Comparison of ENCODE assay signal across 8 cellular contexts in the genomic region with DNA sequence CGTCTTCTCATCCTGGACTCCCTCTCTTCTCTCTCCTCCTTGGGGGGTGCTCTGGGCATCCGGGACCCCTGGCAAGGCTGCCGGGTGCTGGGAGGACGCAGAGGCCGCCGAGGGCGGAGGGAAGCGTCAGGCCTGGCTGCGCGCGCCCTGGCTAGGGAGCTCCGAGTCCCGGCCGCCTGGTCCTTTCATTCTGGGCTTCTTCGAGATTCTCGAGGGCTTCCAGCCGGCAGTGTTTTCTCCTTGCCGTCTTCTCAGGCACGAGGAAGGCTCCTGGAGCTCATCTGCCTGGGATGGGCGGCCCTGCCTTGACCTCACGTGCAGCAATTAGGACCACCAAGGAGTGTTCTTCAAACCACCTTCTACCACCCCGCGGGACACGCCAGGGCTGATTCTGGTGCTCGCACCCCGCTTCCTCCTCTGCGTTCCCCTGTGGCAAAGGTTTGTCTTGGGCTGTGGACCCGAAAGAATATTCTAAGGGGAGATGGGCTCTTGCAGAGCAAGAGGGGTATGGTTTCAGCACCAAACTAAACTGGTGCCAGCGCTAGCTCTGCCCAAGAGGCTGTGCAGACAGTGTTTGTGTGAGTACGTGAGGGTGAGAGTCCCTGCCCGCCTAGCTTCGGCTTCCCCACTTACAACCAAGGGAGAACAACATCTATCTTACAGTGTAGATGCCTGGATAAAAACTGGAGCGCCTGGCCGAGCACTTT. TPM values are rescaled to one million over a fixed set of nuclear protein-coding genes. Genes with fewer than 3 reads are reported as not detected.
DNase-seq lines count a peak whose midpoint lies in the region; ATAC-seq and TF ChIP-seq lines count a peak whose summit lies in the region.

No MANE protein-coding gene starts in this region.

- no peaks in the 10 kb centered on the region for H3K9me3 ChIP-seq in CD8-positive, alpha-beta T cell (ENCODE audit: low read length)
- H3K9me3 ChIP-seq in psoas muscle: no peaks in the 10 kb centered on the region

- peak overlapping the region; percentile 81 for H3K4me3 Mint-ChIP-seq in CD8-positive, alpha-beta T cell

- peak in 1 of 7 experiments; percentile 16 for DNase-seq in CD8-positive, alpha-beta T cell
- DNase-seq in HEK293T (ENCODE audit: extremely low spot score) (peak; percentile 27), Right ventricle myocardium superior (peak; percentile 49), psoas muscle (peak; percentile 22 to 27), superior temporal gyrus (ENCODE audit: extremely low spot score) (no peak), kidney glomerular epithelial cell (lab: John Stamatoyannopoulos, UW) (no peak)
- DNase-seq in stimulated activated CD4-positive, alpha-beta T cell treated with anti-CD3 and anti-CD28 coated beads, Interleukin-1b, Interleukin-23, amount 100 ng/mL, for 48 hours: no peak

- H3K27ac ChIP-seq in CD8-positive, alpha-beta T cell (ENCODE audit: low read depth, low read length): peak overlapping the region; percentile 33
- no peak overlapping the region for H3K27ac ChIP-seq in psoas muscle

- H3K27me3 ChIP-seq in CD8-positive, alpha-beta T cell (ENCODE audit: insufficient read depth, low read length): no peaks in the 10 kb centered on the region
- peaks cover 0 to 19% (median 6%) of the 10 kb centered on the region in 3 donors for H3K27me3 ChIP-seq in psoas muscle (ENCODE audit: insufficient read depth in 3 of 3, low read length in 2 of 3)

- peak overlapping the region; percentile 72 for H3K4me3 ChIP-seq in CD8-positive, alpha-beta T cell (ENCODE audit: low read depth, low read length)
- H3K4me3 ChIP-seq in WI38 (ENCODE audit: low read depth, low read length) (peak overlapping the region; percentile 60), psoas muscle (peak overlapping the region; percentile 73)

- H3K27ac Mint-ChIP-seq in CD8-positive, alpha-beta T cell: peak overlapping the region; percentile 82

- H3K36me3 Mint-ChIP-seq in CD8-positive, alpha-beta T cell: peaks cover 34% of the 10 kb centered on the region

- H3K4me1 Mint-ChIP-seq in CD8-positive, alpha-beta T cell (ENCODE audit: low read depth): peaks cover 71% of the 10 kb centered on the region

- intact Hi-C loops in CD8-positive, alpha-beta T cell (cut with DNase I, micrococcal nuclease): loop anchor here (1.0 to 5.0 kb wide), 4 partner anchors 33 to 223 kb away; partner anchors contain the start of gene CTNNBIP1 (in 1 of the 2)
- intact Hi-C loops in Right ventricle myocardium superior (cut with DNase I) (no loop called here), psoas muscle (cut with DNase I) (no loop called here)

- TF ChIP-seq CTCF in CD8-positive, alpha-beta T cell (IDR thresholded peaks at IDR 0.05): no peak
- TF ChIP-seq CTCF in WI38 (IDR thresholded peaks at IDR 0.05; ENCODE audit: low read depth, low read length) (no peak), psoas muscle (IDR thresholded peaks at IDR 0.05) (no peak)

- peaks cover 75% of the 10 kb centered on the region for H3K4me1 ChIP-seq in CD8-positive, alpha-beta T cell (ENCODE audit: insufficient read depth, low read length)
- H3K4me1 ChIP-seq in psoas muscle: peaks cover 20% of the 10 kb centered on the region

- no peak for ATAC-seq in CD8-positive, alpha-beta T cell
- ATAC-seq in Right ventricle myocardium superior (ENCODE audit: poor library complexity) (no peak), psoas muscle (peak in 1 of 4 donors; percentile 36)

- 5 to 9% (median 8%) methylated on average over 17 to 34 of the region's 34 CpGs for WGBS in psoas muscle, 3 donors

- CTCF ChIA-PET in CD8-positive, alpha-beta T cell (lab: Charles Lee): interaction anchor here (0.5 to 5.9 kb wide), 11 partner anchors 14 to 72 kb away, joined by 3 to 41 read pairs (median 5); no protein-coding TSS in a partner anchor
- CTCF ChIA-PET in HEK293T (lab: Yijun Ruan, JAX): no interaction called here

- POLR2A ChIA-PET in CD8-positive, alpha-beta T cell (lab: Charles Lee): interaction anchor here (0.8 to 11.4 kb wide), 7 partner anchors 12 to 58 kb away, joined by 3 to 116 read pairs (median 6); partner anchors contain the start of gene PIK3CD
- POLR2A ChIA-PET in HEK293T (lab: Yijun Ruan, JAX): no interaction called here

- peaks cover 11% of the 10 kb centered on the region for H3K36me3 ChIP-seq in CD8-positive, alpha-beta T cell (ENCODE audit: insufficient read depth, low read length)
- H3K36me3 ChIP-seq in psoas muscle (ENCODE audit: insufficient read depth in 1 of 2, low read depth in 1 of 2): no peaks in the 10 kb centered on the region

- H3K9me3 Mint-ChIP-seq in CD8-positive, alpha-beta T cell: no peaks in the 10 kb centered on the region

- no peaks in the 10 kb centered on the region for H3K27me3 Mint-ChIP-seq in CD8-positive, alpha-beta T cell (ENCODE audit: low read depth)

TF ChIP-seq in HEK293T, 16 proteins besides CTCF, POLR2A, EP300 and RAD21:
- no peak for TF ChIP-seq CTBP1 (IDR thresholded peaks at IDR 0.05; ENCODE audit: borderline replicate concordance)

RNA-seq across cellular contexts. Expression of gene PIK3CD, which starts 36.5 kb away (rescaled TPM):
- 100 to 1,000 TPM; 200 to 214 TPM for total RNA-seq in CD8-positive, alpha-beta T cell
- total RNA-seq in Right ventricle myocardium superior (3.3 TPM), psoas muscle (1 to 10 TPM in 3 of 4 donors, under 1 TPM in 1; 0.93 to 2.5 (median 1.7) TPM)
- under 1 TPM; 0.44 to 0.52 (median 0.48) TPM for polyA plus RNA-seq in psoas muscle

Comparison
In these comparisons a context has a peak if more than half of its experiments do, and no peak if none do; other contexts are left out.
1. DNase-seq: peak in HEK293T (single experiment), Right ventricle myocardium superior (single experiment) and psoas muscle (2 of 2); none in superior temporal gyrus (single experiment), stimulated activated CD4-positive, alpha-beta T cell treated with anti-CD3 and anti-CD28 coated beads, Interleukin-1b, Interleukin-23, amount 100 ng/mL, for 48 hours (single experiment) and kidney glomerular epithelial cell (single experiment).
2. RNA of gene PIK3CD, which starts 36.5 kb away (total RNA-seq): 200 to 214 TPM in CD8-positive, alpha-beta T cell; 3.3 TPM in Right ventricle myocardium superior (single experiment) and 0.93 to 2.5 TPM in psoas muscle; every median in the first group is over 10 times any median in the second.
3. intact Hi-C loops: an anchor here in CD8-positive, alpha-beta T cell (1.0 to 5.0 kb wide); none called in Right ventricle myocardium superior and psoas muscle.
4. Peak in every context shown above with its lines, with median percentiles within 50 percentile points of each other: H3K4me3 ChIP-seq.